ENCODE assay signal across 1 cellular context in genomic region chr12:55847603-55848329, GRCh38.
TF ChIP-seq lines count a peak whose summit lies in the region.

No MANE protein-coding gene starts in this region.

TF ChIP-seq in H1, 55 proteins besides CTCF, POLR2A, EP300 and RAD21:
- TF ChIP-seq GTF2F1 (IDR thresholded peaks at IDR 0.05; ENCODE audit: borderline replicate concordance, low read depth, low read length) (no peak), MAFK (IDR thresholded peaks at IDR 0.05; ENCODE audit: low read depth, low read length) (no peak), GABPA (IDR thresholded peaks at IDR 0.05; ENCODE audit: borderline replicate concordance, insufficient read depth, low read length) (no peak), KDM5A (IDR thresholded peaks at IDR 0.05; ENCODE audit: low read length) (no peak), CBX8 (IDR thresholded peaks at IDR 0.05; ENCODE audit: borderline replicate concordance, low read depth, low read length) (no peak), JUN (IDR thresholded peaks at IDR 0.05; ENCODE audit: low read depth, low read length) (no peak), CREB1 (IDR thresholded peaks at IDR 0.05) (no peak)
